ENCODE assay signal across 26 cellular contexts in the genomic region with DNA sequence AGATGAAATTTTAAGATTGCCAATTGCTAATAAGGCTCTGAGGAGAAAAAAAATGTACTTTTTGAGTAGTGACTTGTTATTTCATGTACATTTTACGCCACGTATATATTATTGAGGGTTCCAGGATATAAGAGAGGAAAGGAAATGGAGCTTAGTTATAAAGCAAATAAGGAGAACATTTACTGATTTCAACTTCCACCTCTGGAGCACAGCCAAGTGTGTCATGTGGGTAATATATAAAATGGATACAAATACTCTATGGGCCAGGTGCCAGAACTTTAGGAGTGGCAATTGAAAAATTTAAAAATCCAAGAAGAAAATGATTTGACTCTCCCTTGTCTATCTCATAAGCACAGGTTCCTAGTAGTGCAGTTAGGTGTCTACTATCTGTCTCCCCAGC. TPM values are rescaled to one million over a fixed set of nuclear protein-coding genes. Genes with fewer than 3 reads are reported as not detected.
DNase-seq lines count a peak whose midpoint lies in the region; ATAC-seq and TF ChIP-seq lines count a peak whose summit lies in the region.
"Had no signal": no experiment of that assay in that cellular context is flagged by ENCODE, and none has a peak within 500 bp of the region (broad histone marks: within the 10 kb centered on the region; RNA-seq: fewer than 3 reads in every experiment).

No MANE protein-coding gene starts in this region.

- no peak overlapping the region for H3K4me3 ChIP-seq in fibroblast of pulmonary artery (replicated peaks; ENCODE audit: low read depth, low read length)
- H3K4me3 ChIP-seq: smooth muscle cell, thoracic aorta had no signal

- H3K4me3 Mint-ChIP-seq in activated CD4-positive, alpha-beta T cell treated with anti-CD3 and anti-CD28 coated beads for 36 hours, result no peak overlapping the region
- H3K4me3 Mint-ChIP-seq: activated CD4-positive, alpha-beta T cell treated with anti-CD3 and anti-CD28 coated beads, Interleukin-2, amount 10 ng/mL, durations not matched to agents 7 days and 5 days; activated naive CD8-positive, alpha-beta T cell treated with anti-CD3 and anti-CD28 coated beads for 36 hours; activated T-helper 1 cell treated with anti-CD3 and anti-CD28 coated beads, Interleukin-12 subunit alpha, Interleukin-12 subunit beta, Interleukin-2, Interleukin-4 antibody, amounts not matched to agents 30 ng/mL and 10 ng/mL and 1 ng/mL, durations not matched to agents 14 hours and 24 hours and 36 hours; effector memory CD8-positive, alpha-beta T cell; naive thymus-derived CD4-positive, alpha-beta T cell had no signal

- ATAC-seq in HG02938 (IDR thresholded peaks at IDR 0.05; ENCODE audit: unreplicated experiment), result no peak
- ATAC-seq in activated CD4-positive, alpha-beta T cell treated with anti-CD3 and anti-CD28 coated beads for 36 hours, result no peak
- no peak for ATAC-seq in GM21786 (IDR thresholded peaks at IDR 0.05; ENCODE audit: unreplicated experiment)
- ATAC-seq: effector memory CD8-positive, alpha-beta T cell; naive thymus-derived CD4-positive, alpha-beta T cell had no signal

- H3K36me3 Mint-ChIP-seq in activated CD4-positive, alpha-beta T cell treated with anti-CD3 and anti-CD28 coated beads for 36 hours (ENCODE audit: low read depth), result no peaks in the 10 kb centered on the region
- H3K36me3 Mint-ChIP-seq: activated naive CD8-positive, alpha-beta T cell treated with anti-CD3 and anti-CD28 coated beads for 36 hours; naive thymus-derived CD4-positive, alpha-beta T cell had no signal

- no peak for TF ChIP-seq CTCF in fibroblast of pulmonary artery (IDR thresholded peaks at IDR 0.05; ENCODE audit: low read length, missing control alignments)

- H3K27me3 Mint-ChIP-seq in activated CD4-positive, alpha-beta T cell treated with anti-CD3 and anti-CD28 coated beads for 36 hours, result peaks cover 14% of the 10 kb centered on the region

- CTCF ChIA-PET in activated CD4-positive, alpha-beta T cell treated with anti-CD3 and anti-CD28 coated beads for 36 hours (lab: Charles Lee), result no interaction called here

- no peak overlapping the region for H3K27ac Mint-ChIP-seq in activated CD4-positive, alpha-beta T cell treated with anti-CD3 and anti-CD28 coated beads for 36 hours
- H3K27ac Mint-ChIP-seq: activated CD4-positive, alpha-beta T cell treated with anti-CD3 and anti-CD28 coated beads, Interleukin-2, amount 10 ng/mL, durations not matched to agents 7 days and 5 days; activated naive CD8-positive, alpha-beta T cell treated with anti-CD3 and anti-CD28 coated beads for 36 hours; activated T-helper 1 cell treated with anti-CD3 and anti-CD28 coated beads, Interleukin-12 subunit alpha, Interleukin-12 subunit beta, Interleukin-2, Interleukin-4 antibody, amounts not matched to agents 30 ng/mL and 10 ng/mL and 1 ng/mL, durations not matched to agents 14 hours and 24 hours and 36 hours; effector memory CD8-positive, alpha-beta T cell; naive thymus-derived CD4-positive, alpha-beta T cell had no signal

- H3K9me3 Mint-ChIP-seq in activated CD4-positive, alpha-beta T cell treated with anti-CD3 and anti-CD28 coated beads for 36 hours (ENCODE audit: low read depth), result no peaks in the 10 kb centered on the region
- H3K9me3 Mint-ChIP-seq: activated CD4-positive, alpha-beta T cell treated with anti-CD3 and anti-CD28 coated beads, Interleukin-2, amount 10 ng/mL, durations not matched to agents 7 days and 5 days; activated naive CD8-positive, alpha-beta T cell treated with anti-CD3 and anti-CD28 coated beads for 36 hours; activated T-helper 1 cell treated with anti-CD3 and anti-CD28 coated beads, Interleukin-12 subunit alpha, Interleukin-12 subunit beta, Interleukin-2, Interleukin-4 antibody, amounts not matched to agents 30 ng/mL and 10 ng/mL and 1 ng/mL, durations not matched to agents 14 hours and 24 hours and 36 hours; effector memory CD8-positive, alpha-beta T cell had no signal

- peak; percentile 42 for DNase-seq in DMS79 treated with DMSO at 0.1 percent for 48 hours (lab: John Stamatoyannopoulos, UW)
- peak; percentile 37 for DNase-seq in NCI-H2081 treated with DMSO at 0.1 percent for 48 hours (lab: John Stamatoyannopoulos, UW)
- DNase-seq in NCI-H748 treated with DMSO at 0.1 percent for 48 hours (lab: John Stamatoyannopoulos, UW), result peak; percentile 62
- peak; percentile 12 for DNase-seq in fibroblast of pulmonary artery (ENCODE audit: low read depth)
- DNase-seq in activated CD4-positive, alpha-beta T cell treated with anti-CD3 and anti-CD28 coated beads for 36 hours, result no peak
- no peak for DNase-seq in effector CD8-positive, alpha-beta T cell (lab: John Stamatoyannopoulos, UW)
- DNase-seq: activated CD4-positive, alpha-beta T cell treated with anti-CD3 and anti-CD28 coated beads, Interleukin-2, amount 10 ng/mL, durations not matched to agents 7 days and 5 days; activated naive CD8-positive, alpha-beta T cell treated with anti-CD3 and anti-CD28 coated beads for 36 hours; cerebellar nuclear complex; DMS53; effector memory CD8-positive, alpha-beta T cell; KBM-7; mesenchymal stem cell; MV-4-11; naive thymus-derived CD4-positive, alpha-beta T cell; NCI-H2107; NK-92 treated with Interleukin-12 subunit alpha and Interleukin-12 subunit beta, amount 100 ng/mL, for 24 hours; retina; stimulated activated CD4-positive, alpha-beta T cell treated with anti-CD3 and anti-CD28 coated beads, Interleukin-4, amount 100 ng/mL, for 1 hour; stimulated activated naive CD4-positive, alpha-beta T cell; T-helper 2 cell had no signal

- POLR2A ChIA-PET in activated CD4-positive, alpha-beta T cell treated with anti-CD3 and anti-CD28 coated beads for 36 hours (lab: Charles Lee), result no interaction called here

- intact Hi-C loops in activated CD4-positive, alpha-beta T cell treated with anti-CD3 and anti-CD28 coated beads for 36 hours (cut with DNase I, micrococcal nuclease), result no loop called here

- no peaks in the 10 kb centered on the region for H3K4me1 Mint-ChIP-seq in activated CD4-positive, alpha-beta T cell treated with anti-CD3 and anti-CD28 coated beads for 36 hours
- H3K4me1 Mint-ChIP-seq: activated CD4-positive, alpha-beta T cell treated with anti-CD3 and anti-CD28 coated beads, Interleukin-2, amount 10 ng/mL, durations not matched to agents 7 days and 5 days; activated naive CD8-positive, alpha-beta T cell treated with anti-CD3 and anti-CD28 coated beads for 36 hours; naive thymus-derived CD4-positive, alpha-beta T cell had no signal

RNA-seq across cellular contexts. Expression of a gene that starts 45.0 kb away (rescaled TPM):
- total RNA-seq in activated CD4-positive, alpha-beta T cell treated with anti-CD3 and anti-CD28 coated beads for 36 hours, result 10 to 100 TPM; 12.7 to 14.5 TPM

Comparison
In these comparisons a context has a peak if more than half of its experiments do, and no peak if none do; other contexts are left out.
1. DNase-seq: peak in DMS79 treated with DMSO at 0.1 percent for 48 hours (single experiment), NCI-H2081 treated with DMSO at 0.1 percent for 48 hours (single experiment), NCI-H748 treated with DMSO at 0.1 percent for 48 hours (single experiment) and fibroblast of pulmonary artery (single experiment); none in activated CD4-positive, alpha-beta T cell treated with anti-CD3 and anti-CD28 coated beads for 36 hours (single experiment) and effector CD8-positive, alpha-beta T cell (single experiment).